ENCODE assay signal across 9 cellular contexts in the genomic region with DNA sequence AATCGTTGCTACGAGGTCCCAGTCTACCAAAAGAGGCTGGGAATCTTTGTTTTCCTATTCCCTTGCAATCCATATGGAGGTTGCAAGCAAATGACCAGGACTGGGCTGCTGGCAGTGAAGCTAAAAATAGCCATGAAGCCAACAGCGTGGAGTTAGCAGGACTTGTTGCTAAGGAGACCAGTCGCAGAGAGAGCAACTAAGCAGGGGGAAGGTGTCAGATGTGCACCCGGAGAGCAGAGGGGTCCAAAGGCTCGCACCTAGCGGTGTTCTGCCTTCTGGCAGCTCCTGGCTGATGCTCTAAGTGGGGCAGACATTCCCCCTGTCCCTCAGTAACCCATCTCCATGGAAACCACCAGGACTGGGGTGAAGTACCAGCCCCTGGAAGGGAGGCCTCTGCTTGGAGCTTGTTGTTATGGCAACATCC.
DNase-seq lines count a peak whose midpoint lies in the region; ATAC-seq, FAIRE-seq and TF ChIP-seq lines count a peak whose summit lies in the region.
"Had no signal": no experiment of that assay in that cellular context is flagged by ENCODE, and none has a peak within 500 bp of the region (broad histone marks: within the 10 kb centered on the region; RNA-seq: fewer than 3 reads in every experiment).

No MANE protein-coding gene starts in this region.

- no peaks in the 10 kb centered on the region for H3K36me3 ChIP-seq in pancreas

- intact Hi-C loops in pancreas (cut with DNase I) = no loop called here

- DNase-seq in DMS153 (lab: John Stamatoyannopoulos, UW) (peak; percentile 27), NCI-H69 (lab: John Stamatoyannopoulos, UW) (peak; percentile 48), fibroblast of the aortic adventitia (ENCODE audit: low read depth) (peak; percentile 39), pancreas (no peak), NCI-H1694 treated with DMSO at 0.1 percent for 48 hours (lab: John Stamatoyannopoulos, UW) (no peak), HCEC 1CT (no peak)
- DNase-seq in stimulated activated CD4-positive, alpha-beta T cell treated with anti-CD3 and anti-CD28 coated beads, Interleukin-4, amount 100 ng/mL, for 24 hours = no peak

- FAIRE-seq in pancreas (lab: Jason Lieb, UNC) = no peak
- FAIRE-seq: colon had no signal

- H3K27ac ChIP-seq in pancreas = peak overlapping the region in 2 of 4 donors; percentile 17 to 31

- H3K27me3 ChIP-seq in pancreas = no peaks in the 10 kb centered on the region

- H3K4me3 ChIP-seq in fibroblast of the aortic adventitia (ENCODE audit: low read depth, low read length) (no peak overlapping the region), pancreas (no peak overlapping the region)

- no peaks in the 10 kb centered on the region for H3K4me1 ChIP-seq in pancreas

- WGBS in pancreas, 2 donors = 61 to 65% methylated on average over 7 of the region's 7 CpGs

- no peaks in the 10 kb centered on the region for H3K9me3 ChIP-seq in pancreas

- peak in 3 of 4 donors; percentile 4 to 67 (median 54) for ATAC-seq in pancreas
- ATAC-seq in GM21825 (IDR thresholded peaks at IDR 0.05; ENCODE audit: unreplicated experiment) = no peak

- TF ChIP-seq CTCF in fibroblast of the aortic adventitia (IDR thresholded peaks at IDR 0.05; ENCODE audit: insufficient read depth, low read length) (no peak), pancreas (IDR thresholded peaks at IDR 0.05) (no peak)

Comparison
In these comparisons a context has a peak if more than half of its experiments do, and no peak if none do; other contexts are left out.
1. DNase-seq: peak in DMS153 (single experiment), NCI-H69 (single experiment) and fibroblast of the aortic adventitia (single experiment); none in pancreas (0 of 6), stimulated activated CD4-positive, alpha-beta T cell treated with anti-CD3 and anti-CD28 coated beads, Interleukin-4, amount 100 ng/mL, for 24 hours (single experiment), NCI-H1694 treated with DMSO at 0.1 percent for 48 hours (single experiment) and HCEC 1CT (single experiment).